ENCODE assay signal across 8 cellular contexts in genomic region chr17:81393684-81394376, GRCh38. TPM values are rescaled to one million over a fixed set of nuclear protein-coding genes. Genes with fewer than 3 reads are reported as not detected.
DNase-seq lines count a peak whose midpoint lies in the region; ATAC-seq and TF ChIP-seq lines count a peak whose summit lies in the region.

No MANE protein-coding gene starts in this region.

- peak; percentile 98 for DNase-seq in COLO668 (lab: John Stamatoyannopoulos, UW; ENCODE audit: unreplicated experiment)
- peak; percentile 99 for DNase-seq in HPDE6-E6E7 (ENCODE audit: extremely low spot score)
- peak; percentile 100 for DNase-seq in NCI-H774 (lab: John Stamatoyannopoulos, UW)
- DNase-seq in activated T-cell treated with anti-CD3 and anti-CD28 coated beads, Interleukin-2, amount 50 U/mL, for 48 hours, result peak; percentile 89 to 91
- DNase-seq in fibroblast of villous mesenchyme (ENCODE audit: low read depth), result peak; percentile 100
- DNase-seq in naive thymus-derived CD4-positive, alpha-beta T cell, result peak in 2 of 9 donors; percentile 59 to 70

- CTCF ChIA-PET in naive thymus-derived CD4-positive, alpha-beta T cell (lab: Charles Lee), result interaction anchor here (1.7 kb wide), 1 partner anchor 19 kb away, joined by 4 read pairs; no protein-coding TSS in a partner anchor

- peak overlapping the region in 8 of 10 donors; percentile 8 to 61 (median 44) for H3K4me3 Mint-ChIP-seq in naive thymus-derived CD4-positive, alpha-beta T cell

- H3K27me3 ChIP-seq in naive thymus-derived CD4-positive, alpha-beta T cell (ENCODE audit: control insufficient read depth in 2 of 2, insufficient read depth in 2 of 2, low read length in 2 of 2), result peaks cover 28 to 59% of the 10 kb centered on the region in 2 donors
- no peaks in the 10 kb centered on the region for H3K27me3 ChIP-seq in stomach smooth muscle (ENCODE audit: control insufficient read depth in 1 of 2, insufficient read depth in 2 of 2, low read length in 2 of 2)

- no peak overlapping the region for H3K27ac ChIP-seq in naive thymus-derived CD4-positive, alpha-beta T cell (ENCODE audit: low read depth, low read length)
- H3K27ac ChIP-seq in stomach smooth muscle (ENCODE audit: low read length), result peak overlapping the region; percentile 98

- H3K9ac ChIP-seq in stomach smooth muscle (ENCODE audit: low read length in 2 of 2), result peak overlapping the region; percentile 84 to 88

- peaks cover 28 to 72% (median 50%) of the 10 kb centered on the region in 5 donors for H3K27me3 Mint-ChIP-seq in naive thymus-derived CD4-positive, alpha-beta T cell

- peaks cover 0 to 18% (median 0%) of the 10 kb centered on the region in 11 donors for H3K9me3 Mint-ChIP-seq in naive thymus-derived CD4-positive, alpha-beta T cell

- peak overlapping the region in 6 of 9 donors; percentile 45 to 77 (median 57) for H3K27ac Mint-ChIP-seq in naive thymus-derived CD4-positive, alpha-beta T cell

- H3K4me1 Mint-ChIP-seq in naive thymus-derived CD4-positive, alpha-beta T cell, result peaks cover 0 to 44% (median 19%) of the 10 kb centered on the region in 7 donors

- ATAC-seq in naive thymus-derived CD4-positive, alpha-beta T cell, result peak; percentile 71
- ATAC-seq in HG03378 (IDR thresholded peaks at IDR 0.05; ENCODE audit: unreplicated experiment), result no peak

- peaks cover 0 to 2% (median 0%) of the 10 kb centered on the region in 5 donors for H3K36me3 Mint-ChIP-seq in naive thymus-derived CD4-positive, alpha-beta T cell

- H3K9me3 ChIP-seq in naive thymus-derived CD4-positive, alpha-beta T cell (ENCODE audit: control insufficient read depth in 2 of 3, low read length in 3 of 3), result no peaks in the 10 kb centered on the region
- H3K9me3 ChIP-seq in stomach smooth muscle (ENCODE audit: control insufficient read depth in 2 of 2, low read length in 2 of 2), result no peaks in the 10 kb centered on the region

- POLR2A ChIA-PET in naive thymus-derived CD4-positive, alpha-beta T cell (lab: Charles Lee), result interaction anchor here (1.0 kb wide), 1 partner anchor 19 kb away, joined by 4 read pairs; no protein-coding TSS in a partner anchor

- H3K4me1 ChIP-seq in naive thymus-derived CD4-positive, alpha-beta T cell (ENCODE audit: control insufficient read depth in 2 of 2, insufficient read depth in 2 of 2, low read length in 2 of 2), result peaks cover 42 to 44% of the 10 kb centered on the region in 2 donors
- peaks cover 56% of the 10 kb centered on the region for H3K4me1 ChIP-seq in stomach smooth muscle (ENCODE audit: control insufficient read depth, insufficient read depth, low read length)

- H3K36me3 ChIP-seq in naive thymus-derived CD4-positive, alpha-beta T cell (ENCODE audit: control insufficient read depth in 2 of 3, insufficient read depth in 3 of 3, low read length in 3 of 3), result no peaks in the 10 kb centered on the region
- H3K36me3 ChIP-seq in stomach smooth muscle (ENCODE audit: control insufficient read depth in 2 of 2, insufficient read depth in 2 of 2, low read length in 2 of 2), result no peaks in the 10 kb centered on the region

- no peak for TF ChIP-seq CTCF in fibroblast of villous mesenchyme (IDR thresholded peaks at IDR 0.05; ENCODE audit: insufficient read depth, low read depth, low read length)

- intact Hi-C loops in naive thymus-derived CD4-positive, alpha-beta T cell (cut with micrococcal nuclease), result loop anchor here (10.0 kb wide), 3 partner anchors 99 to 1579 kb away; partner anchors contain the start of gene SLC38A10 (in 1 of the 2)

- H3K4me3 ChIP-seq in fibroblast of villous mesenchyme (ENCODE audit: low read depth, low read length) (peak overlapping the region; percentile 70), stomach smooth muscle (ENCODE audit: low read length in 2 of 2) (peak overlapping the region; percentile 49 to 84)
- no peak overlapping the region for H3K4me3 ChIP-seq in naive thymus-derived CD4-positive, alpha-beta T cell (ENCODE audit: low read length)

RNA-seq across cellular contexts. Expression of gene BAHCC1, which starts 1.4 kb away (rescaled TPM):
- total RNA-seq in fibroblast of villous mesenchyme, result 6.5 and 8.4 TPM in 2 replicates
- total RNA-seq in naive thymus-derived CD4-positive, alpha-beta T cell, result 1 to 10 TPM in 1 of 5 experiments, under 1 TPM in 3, not detected in 1; 0.05 to 3.8 (median 0.68) TPM
- polyA plus RNA-seq in naive thymus-derived CD4-positive, alpha-beta T cell, result not detected
